In genomic region chr14:54902143-54902520, GRCh38 we compare ENCODE assay signal across 8 cellular contexts. TPM values are rescaled to one million over a fixed set of nuclear protein-coding genes. Genes with fewer than 3 reads are reported as not detected.
DNase-seq lines count a peak whose midpoint lies in the region; ATAC-seq, FAIRE-seq and TF ChIP-seq lines count a peak whose summit lies in the region.

No MANE protein-coding gene starts in this region.

- H3K36me3 ChIP-seq in ovary (no peaks in the 10 kb centered on the region), transverse colon (no peaks in the 10 kb centered on the region)

- H3K27ac ChIP-seq in ovary: peak overlapping the region; percentile 32 to 57
- peak overlapping the region; percentile 91 to 98 (median 94) for H3K27ac ChIP-seq in transverse colon

- 0% methylated on average over 20 to 37 of the region's 37 CpGs for WGBS in ovary, 3 donors
- 0% methylated on average over 34 of the region's 37 CpGs; no CpG with 5 or more reads in 1 of the 2 donors for WGBS in transverse colon (ENCODE audit: low coverage in 1 of 2), 2 donors

- TF ChIP-seq EP300 in ovary (IDR thresholded peaks at IDR 0.05): no peak
- TF ChIP-seq EP300 in transverse colon (IDR thresholded peaks at IDR 0.05; ENCODE audit: low read depth): no peak

- TF ChIP-seq POLR2A in ovary (IDR thresholded peaks at IDR 0.05): no peak
- TF ChIP-seq POLR2A in transverse colon (IDR thresholded peaks at IDR 0.05): no peak

- no peak for FAIRE-seq in RCC 7860 (lab: Jason Lieb, UNC)
- no peak for FAIRE-seq in frontal cortex (lab: Jason Lieb, UNC)

- peak overlapping the region; percentile 83 for H3K4me3 ChIP-seq in ovary
- peak overlapping the region; percentile 79 to 84 (median 82) for H3K4me3 ChIP-seq in transverse colon

- H3K9me3 ChIP-seq in ovary (no peaks in the 10 kb centered on the region), transverse colon (no peaks in the 10 kb centered on the region)

- intact Hi-C loops in ovary (cut with DNase I): no loop called here
- intact Hi-C loops in transverse colon (cut with DNase I; ENCODE audit: low total_unique reads): no loop called here

- DNase-seq in DMS 273 (lab: John Stamatoyannopoulos, UW; ENCODE audit: unreplicated experiment): peak; percentile 85
- peak; percentile 27 for DNase-seq in RCC 7860 (ENCODE audit: low spot score)
- peak; percentile 70 for DNase-seq in activated T-helper 9 cell treated with anti-CD3 and anti-CD28 coated beads, Interleukin-2, amount 50 U/mL, for 16 hours (ENCODE audit: low read depth)
- peak; percentile 21 to 28 for DNase-seq in frontal cortex (ENCODE audit: low spot score in 2 of 2)
- DNase-seq in ovary: peak; percentile 31 to 69 (median 62)
- DNase-seq in transverse colon: peak; percentile 85

- H3K27me3 ChIP-seq in ovary (no peaks in the 10 kb centered on the region), transverse colon (no peaks in the 10 kb centered on the region)

- H3K4me1 ChIP-seq in ovary (ENCODE audit: insufficient read depth): peaks cover 2% of the 10 kb centered on the region
- peaks cover 0 to 14% (median 11%) of the 10 kb centered on the region in 4 donors for H3K4me1 ChIP-seq in transverse colon

- in situ Hi-C loops in transverse colon (cut with MboI; ENCODE audit: low pct_ligation_motif_present in 1 of 4, low pct_unique_long_range_greater_than_20kb in 1 of 4, low sequenced_read_pairs in 3 of 4): no loop called here

- TF ChIP-seq CTCF in ovary (IDR thresholded peaks at IDR 0.05) (no peak), transverse colon (IDR thresholded peaks at IDR 0.05) (no peak)

- ATAC-seq in GM19468 (IDR thresholded peaks at IDR 0.05; ENCODE audit: extremely low read depth, unreplicated experiment) (peak; percentile 28), HG03571 (IDR thresholded peaks at IDR 0.05; ENCODE audit: unreplicated experiment) (peak; percentile 47)

RNA-seq across cellular contexts. Expression of gene GCH1, which starts 0.5 kb away (rescaled TPM):
- 1.6 TPM for total RNA-seq in frontal cortex
- 10 to 100 TPM in 1 of 7 donors, 1 to 10 TPM in 5, under 1 TPM in 1; 0.71 to 13.2 (median 2.6) TPM for total RNA-seq in ovary
- 1 to 10 TPM; 2.0 to 3.6 TPM for polyA plus RNA-seq in ovary
- 10 to 100 TPM; 24.3 to 43.4 (median 28.3) TPM for total RNA-seq in transverse colon

Comparison
In these comparisons a context has a peak if more than half of its experiments do, and no peak if none do; other contexts are left out.
1. Peak in every context shown above with its lines: DNase-seq, ATAC-seq, H3K4me3 ChIP-seq and H3K27ac ChIP-seq.
2. DNase-seq: peak in every context shown above with its lines; median percentile 85 in DMS 273; 85 in transverse colon; 70 in activated T-helper 9 cell treated with anti-CD3 and anti-CD28 coated beads, Interleukin-2, amount 50 U/mL, for 16 hours; 62 in ovary; 27 in RCC 7860; 24 in frontal cortex.